Comparison of ENCODE assay signal across 20 cellular contexts in the genomic region with DNA sequence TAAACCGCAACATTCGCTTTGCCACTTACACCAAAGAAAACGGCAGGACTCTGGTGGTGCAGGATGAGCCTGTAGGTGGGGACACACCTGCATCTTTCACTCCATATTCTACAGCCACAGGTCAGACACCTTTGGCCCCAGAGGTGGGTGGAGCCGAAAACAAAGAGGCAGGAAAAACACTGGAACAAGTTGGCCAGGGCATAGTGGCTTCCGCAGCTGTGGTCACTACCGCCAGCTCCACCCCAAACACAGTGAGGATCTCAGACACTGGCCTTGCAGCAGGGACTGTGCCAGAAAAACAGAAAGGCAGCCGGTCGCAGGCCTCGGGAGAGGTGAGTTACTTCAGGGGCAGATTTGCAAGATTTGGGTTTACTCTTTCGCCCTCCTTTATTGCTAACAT. TPM values are rescaled to one million over a fixed set of nuclear protein-coding genes. Genes with fewer than 3 reads are reported as not detected.
DNase-seq lines count a peak whose midpoint lies in the region; ATAC-seq and TF ChIP-seq lines count a peak whose summit lies in the region.
"Had no signal": no experiment of that assay in that cellular context is flagged by ENCODE, and none has a peak within 500 bp of the region (broad histone marks: within the 10 kb centered on the region; RNA-seq: fewer than 3 reads in every experiment).

No MANE protein-coding gene starts in this region.

- H3K27me3 Mint-ChIP-seq in T-helper 17 cell (no peaks in the 10 kb centered on the region), GM23338 (ENCODE audit: insufficient read depth, low read depth, poor library complexity) (peaks cover 5% of the 10 kb centered on the region)
- H3K27me3 Mint-ChIP-seq: central memory CD8-positive, alpha-beta T cell; type B pancreatic cell had no signal

- H3K27ac Mint-ChIP-seq in T-helper 17 cell (peak overlapping the region; percentile 24), GM23338 (no peak overlapping the region)
- H3K27ac Mint-ChIP-seq: activated T-helper 2 cell treated with anti-CD3 and anti-CD28 coated beads, Interferon-gamma antibody, Interleukin-2, Interleukin-4, amounts not matched to agents 10 μg/mL and 5 μg/mL and 100 μg/mL, durations not matched to agents 14 hours and 24 hours and 36 hours; type B pancreatic cell had no signal

- H3K4me3 Mint-ChIP-seq in T-helper 17 cell, result no peak overlapping the region
- no peak overlapping the region for H3K4me3 Mint-ChIP-seq in GM23338
- H3K4me3 Mint-ChIP-seq: activated CD8-positive, alpha-beta T cell treated with anti-CD3 and anti-CD28 coated beads, Interleukin-2, amount 10 ng/mL, durations not matched to agents 7 days and 5 days; CD14-positive monocyte; central memory CD8-positive, alpha-beta T cell; type B pancreatic cell had no signal

- no peak for ATAC-seq in T-helper 17 cell
- ATAC-seq in GM19452 (IDR thresholded peaks at IDR 0.05; ENCODE audit: unreplicated experiment), result no peak
- no peak for ATAC-seq in GM23338
- ATAC-seq: activated CD8-positive, alpha-beta T cell treated with anti-CD3 and anti-CD28 coated beads, Interleukin-2, amount 10 ng/mL, durations not matched to agents 7 days and 5 days; activated naive CD4-positive, alpha-beta T cell treated with anti-CD3 and anti-CD28 coated beads, Interleukin-2, amount 50 U/mL, for 72 hours had no signal

- H3K9me3 ChIP-seq in T-helper 17 cell (ENCODE audit: control insufficient read depth, low read length, poor library complexity, severe bottlenecking) (no peaks in the 10 kb centered on the region), stomach (no peaks in the 10 kb centered on the region), osteoblast (ENCODE audit: low read depth, low read length) (no peaks in the 10 kb centered on the region)
- H3K9me3 ChIP-seq: heart left ventricle had no signal

- H3K79me2 ChIP-seq in osteoblast (ENCODE audit: insufficient read depth, low read length) (no peaks in the 10 kb centered on the region), GM23338 (replicated peaks; ENCODE audit: insufficient read depth) (no peaks in the 10 kb centered on the region)

- no peak for TF ChIP-seq EP300 in stomach (IDR thresholded peaks at IDR 0.05)

- TF ChIP-seq CTCF in stomach (IDR thresholded peaks at IDR 0.05) (no peak), osteoblast (IDR thresholded peaks at IDR 0.05; ENCODE audit: extremely low read depth, low read depth, low read length) (no peak), GM23338 (conservative IDR thresholded peaks at IDR 0.05; ENCODE audit: low read depth in 2 of 2) (no peak)

- no peaks in the 10 kb centered on the region for H3K27me3 ChIP-seq in stomach
- H3K27me3 ChIP-seq in osteoblast (ENCODE audit: insufficient read depth, low read length), result no peaks in the 10 kb centered on the region
- H3K27me3 ChIP-seq in GM23338 (ENCODE audit: insufficient read depth), result no peaks in the 10 kb centered on the region
- H3K27me3 ChIP-seq: heart left ventricle had no signal

- H2AFZ ChIP-seq in osteoblast (ENCODE audit: low read length) (no peak overlapping the region), GM23338 (no peak overlapping the region)

- H3K9me3 Mint-ChIP-seq in GM23338, result no peaks in the 10 kb centered on the region
- H3K9me3 Mint-ChIP-seq: activated naive CD4-positive, alpha-beta T cell treated with anti-CD3 and anti-CD28 coated beads, Interleukin-2, amount 50 U/mL, for 72 hours; activated T-helper 2 cell treated with anti-CD3 and anti-CD28 coated beads, Interferon-gamma antibody, Interleukin-2, Interleukin-4, amounts not matched to agents 10 μg/mL and 5 μg/mL and 100 μg/mL, durations not matched to agents 14 hours and 24 hours and 36 hours; CD14-positive monocyte; central memory CD8-positive, alpha-beta T cell; type B pancreatic cell had no signal

- no peaks in the 10 kb centered on the region for H4K20me1 ChIP-seq in osteoblast (ENCODE audit: insufficient read depth, low read length)
- no peaks in the 10 kb centered on the region; the same call in 1 of the 2 replicates for H4K20me1 ChIP-seq in GM23338 (replicated peaks; ENCODE audit: insufficient read depth)

- H3K4me3 ChIP-seq in stomach, result no peak overlapping the region
- H3K4me3 ChIP-seq in osteoblast (ENCODE audit: insufficient read depth, low read length), result no peak overlapping the region
- H3K4me3 ChIP-seq in GM23338, result no peak overlapping the region
- H3K4me3 ChIP-seq: heart left ventricle had no signal

- H3K9me2 ChIP-seq in GM23338 (ENCODE audit: insufficient read depth), result no peaks in the 10 kb centered on the region

- peaks cover 3% of the 10 kb centered on the region for H3K4me1 Mint-ChIP-seq in T-helper 17 cell
- no peaks in the 10 kb centered on the region for H3K4me1 Mint-ChIP-seq in GM23338
- H3K4me1 Mint-ChIP-seq: CD14-positive monocyte; central memory CD8-positive, alpha-beta T cell had no signal

- H3K36me3 Mint-ChIP-seq in T-helper 17 cell (ENCODE audit: low read depth) (peaks cover 9% of the 10 kb centered on the region), GM23338 (ENCODE audit: low read depth) (peaks cover 52% of the 10 kb centered on the region)

- H3K27ac ChIP-seq in cingulate gyrus (ENCODE audit: low read depth, low read length) (peak overlapping the region; percentile 42), stomach (peak overlapping the region in 3 of 5 donors; percentile 24 to 65 (median 63)), osteoblast (ENCODE audit: low read depth, low read length) (no peak overlapping the region), GM23338 (ENCODE audit: low read depth) (no peak overlapping the region)
- H3K27ac ChIP-seq: heart left ventricle had no signal

- peaks cover 0 to 22% (median 10%) of the 10 kb centered on the region in 4 donors for H3K4me1 ChIP-seq in stomach
- H3K4me1 ChIP-seq in osteoblast (ENCODE audit: insufficient read depth, low read length), result peaks cover 3% of the 10 kb centered on the region
- no peaks in the 10 kb centered on the region for H3K4me1 ChIP-seq in GM23338 (ENCODE audit: insufficient read depth)

- 0 out of 2 replicates have a peak, but pooled peaks cover 4% of the 10 kb centered on the region for H3F3A ChIP-seq in GM23338 (replicated peaks; ENCODE audit: low read depth)

- intact Hi-C loops in stomach (cut with DNase I; ENCODE audit: low total_unique reads), result no loop called here

- H3K4me2 ChIP-seq in osteoblast (ENCODE audit: insufficient read depth, low read length) (no peak overlapping the region), GM23338 (no peak overlapping the region)

- no peak for TF ChIP-seq POLR2A in stomach (IDR thresholded peaks at IDR 0.05)

- 61 to 79% (median 64%) methylated on average over 10 of the region's 10 CpGs for WGBS in stomach, 5 donors

- DNase-seq in T-helper 17 cell, result no peak
- DNase-seq in lung microvascular endothelial cell (ENCODE audit: low read depth in 2 of 2), result peak; percentile 7 to 64
- peak; percentile 41 for DNase-seq in stomach
- no peak for DNase-seq in osteoblast (ENCODE audit: insufficient read length, low spot score, missing footprints)
- DNase-seq in GM23338 (ENCODE audit: low spot score), result no peak
- DNase-seq: activated CD8-positive, alpha-beta T cell treated with anti-CD3 and anti-CD28 coated beads, Interleukin-2, amount 10 ng/mL, durations not matched to agents 7 days and 5 days; Calu3; DND-41; heart left ventricle; Karpas-422; mesenchymal stem cell; NCI-H1436 treated with DMSO at 0.1 percent for 48 hours; RPMI8226 had no signal

- peaks cover 40 to 99% (median 85%) of the 10 kb centered on the region in 4 donors for H3K36me3 ChIP-seq in stomach
- H3K36me3 ChIP-seq in osteoblast (ENCODE audit: insufficient read depth, low read length), result peaks cover 41% of the 10 kb centered on the region
- peaks cover 29% of the 10 kb centered on the region for H3K36me3 ChIP-seq in GM23338 (ENCODE audit: insufficient read depth)

RNA-seq across cellular contexts. Expression of a gene that starts 33.8 kb away (rescaled TPM):
- total RNA-seq in T-helper 17 cell, result 10 to 100 TPM; 74.0 to 74.5 TPM
- 37.3 and 41.9 TPM in 2 replicates for total RNA-seq in lung microvascular endothelial cell
- total RNA-seq in stomach, result 100 to 1,000 TPM in 1 of 5 donors, 10 to 100 TPM in 4; 47.1 to 107 (median 62.6) TPM
- 10 to 100 TPM; 12.6 to 20.8 (median 15.6) TPM for polyA plus RNA-seq in stomach
- 48.3 and 53.2 TPM in 2 replicates for total RNA-seq in osteoblast
- total RNA-seq in GM23338 (2014; rRNA removed; shearing (Covaris generic)), result 86.6 and 90.3 TPM in 2 replicates
- polyA plus RNA-seq in GM23338 (2016; fragmentation: Nextera tagmentation; extraction: Ambion mirVana), result 25.8 TPM in 2 replicates

RNA-seq across cellular contexts. Expression of a gene that starts 48.2 kb away (rescaled TPM):
- 10 to 100 TPM; 50.1 to 59.8 TPM for total RNA-seq in T-helper 17 cell
- total RNA-seq in lung microvascular endothelial cell, result 29.2 and 31.5 TPM in 2 replicates
- 10 to 100 TPM in 4 of 5 donors, under 1 TPM in 1; 0.29 to 43.3 (median 26.8) TPM for total RNA-seq in stomach
- polyA plus RNA-seq in stomach, result 10 to 100 TPM in 1 of 3 donors, 1 to 10 TPM in 2; 7.0 to 13.4 (median 8.7) TPM
- total RNA-seq in osteoblast, result 39.8 and 43.8 TPM in 2 replicates
- 45.0 and 49.9 TPM in 2 replicates for total RNA-seq in GM23338 (2014; rRNA removed; shearing (Covaris generic))
- polyA plus RNA-seq in GM23338 (2016; fragmentation: Nextera tagmentation; extraction: Ambion mirVana), result 20.4 and 21.0 TPM in 2 replicates

RNA-seq across cellular contexts. Expression of a gene that starts 52.6 kb away (rescaled TPM):
- total RNA-seq in T-helper 17 cell (under 1 TPM in 1 of 2 donors, not detected in 1; 0.40 TPM), lung microvascular endothelial cell (0.40 and 1.1 TPM in 2 replicates), stomach (10 to 100 TPM in 1 of 5 donors, 1 to 10 TPM in 2, not detected in 2; 4.5 to 73.3 (median 7.7) TPM), osteoblast (1.5 and 2.2 TPM in 2 replicates)
- polyA plus RNA-seq in stomach (1 to 10 TPM; 2.1 to 5.8 (median 3.1) TPM), GM23338 (2016; fragmentation: Nextera tagmentation; extraction: Ambion mirVana) (20.5 and 21.1 TPM in 2 replicates)
- total RNA-seq in GM23338 (2014; rRNA removed; shearing (Covaris generic)), result 23.0 and 29.8 TPM in 2 replicates
- polyA plus RNA-seq: CD14-positive monocyte had no signal

RNA-seq across cellular contexts. Expression of a gene that starts 54.7 kb away (rescaled TPM):
- total RNA-seq in T-helper 17 cell, result not detected
- total RNA-seq in lung microvascular endothelial cell, result 0.79 and 3.9 TPM in 2 replicates
- total RNA-seq in stomach, result 1 to 10 TPM in 2 of 5 donors, not detected in 3; 2.9 to 4.1 TPM
- 1 to 10 TPM in 1 of 3 donors, under 1 TPM in 2; 0.75 to 2.1 (median 0.92) TPM for polyA plus RNA-seq in stomach
- total RNA-seq in osteoblast, result 1.8 TPM in 2 replicates
- total RNA-seq in GM23338 (2014; rRNA removed; shearing (Covaris generic)), result 25.6 and 29.9 TPM in 2 replicates
- 20.0 and 20.9 TPM in 2 replicates for polyA plus RNA-seq in GM23338 (2016; fragmentation: Nextera tagmentation; extraction: Ambion mirVana)
- polyA plus RNA-seq: CD14-positive monocyte had no signal

Comparison
In these comparisons a context has a peak if more than half of its experiments do, and no peak if none do; other contexts are left out.
1. DNase-seq: peak in lung microvascular endothelial cell (2 of 2) and stomach (single experiment); none in T-helper 17 cell (0 of 3), osteoblast (single experiment) and GM23338 (single experiment).
2. H3K27ac ChIP-seq: peak in cingulate gyrus (single experiment) and stomach (3 of 5); none in osteoblast (single experiment) and GM23338 (single experiment).